ENCODE assay signal across 9 cellular contexts in the genomic region with DNA sequence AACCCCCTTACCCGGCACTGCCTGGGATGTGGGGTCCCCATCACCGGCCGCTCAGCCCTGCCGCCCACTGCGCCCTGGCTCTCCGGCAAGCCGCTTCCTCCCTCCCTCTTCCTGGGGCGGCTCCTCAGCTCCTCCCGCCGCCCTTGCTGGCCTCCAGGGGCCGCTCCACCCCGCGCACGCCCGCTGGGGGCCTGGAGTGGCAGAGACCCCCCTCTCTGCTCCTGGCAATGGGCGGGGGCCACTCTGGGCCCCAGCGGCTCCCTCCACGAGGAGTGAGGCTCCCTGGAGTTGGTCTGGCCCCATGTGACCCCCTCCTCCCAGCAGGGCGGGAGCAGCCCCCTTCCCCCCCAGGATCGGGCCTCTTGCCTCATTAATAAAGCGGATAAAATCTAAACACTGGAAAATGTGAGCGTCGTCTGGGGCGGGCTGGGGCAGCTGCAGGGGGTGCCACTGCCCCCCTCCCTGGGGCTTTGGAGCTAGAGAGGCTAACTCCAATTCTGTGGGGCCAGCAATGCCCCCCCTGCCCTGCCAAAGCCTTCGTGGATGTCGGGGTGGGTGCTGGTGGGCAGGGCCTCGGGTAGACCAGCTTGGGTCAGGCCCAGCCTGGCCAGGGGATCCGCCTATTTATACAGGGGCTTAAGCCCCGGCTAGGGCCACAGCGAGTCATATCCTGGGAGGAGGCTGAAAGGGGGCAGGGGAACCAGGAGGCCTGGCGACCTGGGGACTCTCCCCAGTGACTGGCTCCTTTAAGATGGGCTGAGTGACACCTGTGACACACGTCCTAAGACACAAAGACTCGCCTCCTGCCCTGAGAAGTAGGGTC. TPM values are rescaled to one million over a fixed set of nuclear protein-coding genes. Genes with fewer than 3 reads are reported as not detected.
DNase-seq lines count a peak whose midpoint lies in the region; ATAC-seq, FAIRE-seq and TF ChIP-seq lines count a peak whose summit lies in the region.
"Had no signal": no experiment of that assay in that cellular context is flagged by ENCODE, and none has a peak within 500 bp of the region (broad histone marks: within the 10 kb centered on the region; RNA-seq: fewer than 3 reads in every experiment).

A gene with protein sequence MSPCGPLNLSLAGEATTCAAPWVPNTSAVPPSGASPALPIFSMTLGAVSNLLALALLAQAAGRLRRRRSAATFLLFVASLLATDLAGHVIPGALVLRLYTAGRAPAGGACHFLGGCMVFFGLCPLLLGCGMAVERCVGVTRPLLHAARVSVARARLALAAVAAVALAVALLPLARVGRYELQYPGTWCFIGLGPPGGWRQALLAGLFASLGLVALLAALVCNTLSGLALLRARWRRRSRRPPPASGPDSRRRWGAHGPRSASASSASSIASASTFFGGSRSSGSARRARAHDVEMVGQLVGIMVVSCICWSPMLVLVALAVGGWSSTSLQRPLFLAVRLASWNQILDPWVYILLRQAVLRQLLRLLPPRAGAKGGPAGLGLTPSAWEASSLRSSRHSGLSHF (minus strand): TSS at position 104 of the 823 bp plus-strand sequence. CDS start 1,034 bp downstream, outside the sequence.

- no peak within 1 kb of the TSS for H3K4me2 ChIP-seq in parathyroid adenoma (ENCODE audit: low read length)

- peaks cover 11% of the 10 kb centered on the region for H3K4me1 ChIP-seq in parathyroid adenoma

- H3K79me2 ChIP-seq in parathyroid adenoma, result no peaks in the 10 kb centered on the region

- CTCF ChIA-PET in activated naive CD4-positive, alpha-beta T cell treated with anti-CD3 and anti-CD28 coated beads for 36 hours (lab: Charles Lee), result interaction anchor here (0.6 to 1.0 kb wide), 2 partner anchors 9 to 435 kb away, joined by 3 to 5 read pairs; no protein-coding TSS in a partner anchor

- no peaks in the 10 kb centered on the region for H3K9me3 ChIP-seq in parathyroid adenoma (ENCODE audit: control insufficient read depth, low read length)

- no peaks in the 10 kb centered on the region for H3K27me3 ChIP-seq in parathyroid adenoma (ENCODE audit: control insufficient read depth, insufficient read depth, low read length)

- intact Hi-C loops in activated naive CD4-positive, alpha-beta T cell treated with anti-CD3 and anti-CD28 coated beads for 36 hours (cut with micrococcal nuclease), result loop anchor here (1.0 to 2.0 kb wide), 2 partner anchors 119 to 339 kb away; partner anchors contain the start of gene ASF1B

- H3K36me3 ChIP-seq in parathyroid adenoma (ENCODE audit: control insufficient read depth, insufficient read depth, low read length), result no peaks in the 10 kb centered on the region

- H3K4me1 Mint-ChIP-seq in activated naive CD4-positive, alpha-beta T cell treated with anti-CD3 and anti-CD28 coated beads for 36 hours (ENCODE audit: low read depth), result peaks cover 31% of the 10 kb centered on the region
- peaks cover 13% of the 10 kb centered on the region for H3K4me1 Mint-ChIP-seq in endothelial cell (ENCODE audit: unreplicated experiment)

- DNase-seq in activated naive CD4-positive, alpha-beta T cell treated with anti-CD3 and anti-CD28 coated beads for 36 hours, result peak; percentile 78
- no peak for DNase-seq in activated naive CD4-positive, alpha-beta T cell (lab: John Stamatoyannopoulos, UW)
- DNase-seq in RCC 7860 (ENCODE audit: low spot score) (peak; percentile 60), endothelial cell (ENCODE audit: low spot score) (peak; percentile 63), NCI-H128 (lab: John Stamatoyannopoulos, UW; ENCODE audit: unreplicated experiment) (no peak)

- H3K27ac ChIP-seq in parathyroid adenoma, result no peak within 1 kb of the TSS

- ATAC-seq in GM21786 (IDR thresholded peaks at IDR 0.05; ENCODE audit: unreplicated experiment) (no peak), HG02763 (IDR thresholded peaks at IDR 0.05; ENCODE audit: unreplicated experiment) (no peak)

- no peak within 1 kb of the TSS for H3K27ac Mint-ChIP-seq in activated naive CD4-positive, alpha-beta T cell treated with anti-CD3 and anti-CD28 coated beads for 36 hours
- H3K27ac Mint-ChIP-seq in endothelial cell (ENCODE audit: unreplicated experiment), result peak within 1 kb of the TSS; percentile 72
- H3K27ac Mint-ChIP-seq: activated naive CD4-positive, alpha-beta T cell treated with anti-CD3 and anti-CD28 coated beads, Interleukin-2, amount 50 U/mL, for 24 hours had no signal

- H3K36me3 Mint-ChIP-seq in activated naive CD4-positive, alpha-beta T cell treated with anti-CD3 and anti-CD28 coated beads for 36 hours (ENCODE audit: low read depth), result peaks cover 3% of the 10 kb centered on the region
- H3K36me3 Mint-ChIP-seq in endothelial cell (ENCODE audit: low read depth, unreplicated experiment), result peaks cover 19% of the 10 kb centered on the region
- H3K36me3 Mint-ChIP-seq: activated naive CD4-positive, alpha-beta T cell treated with anti-CD3 and anti-CD28 coated beads, Interleukin-2, amount 50 U/mL, for 24 hours had no signal

- H3K27me3 Mint-ChIP-seq in activated naive CD4-positive, alpha-beta T cell treated with anti-CD3 and anti-CD28 coated beads for 36 hours (ENCODE audit: low read depth), result peaks cover 19% of the 10 kb centered on the region
- peaks cover 36% of the 10 kb centered on the region for H3K27me3 Mint-ChIP-seq in endothelial cell (ENCODE audit: unreplicated experiment)

- no peak for TF ChIP-seq CTCF in endothelial cell (IDR thresholded peaks at IDR 0.05; ENCODE audit: unreplicated experiment)
- peak; percentile 31 for TF ChIP-seq CTCF in parathyroid adenoma (IDR thresholded peaks at IDR 0.05)

- H3K9me3 Mint-ChIP-seq in activated naive CD4-positive, alpha-beta T cell treated with anti-CD3 and anti-CD28 coated beads for 36 hours, result no peaks in the 10 kb centered on the region
- no peaks in the 10 kb centered on the region for H3K9me3 Mint-ChIP-seq in endothelial cell (ENCODE audit: unreplicated experiment)
- H3K9me3 Mint-ChIP-seq: activated naive CD4-positive, alpha-beta T cell treated with anti-CD3 and anti-CD28 coated beads, Interleukin-2, amount 50 U/mL, for 24 hours had no signal

- FAIRE-seq in RCC 7860 (lab: Jason Lieb, UNC), result no peak

- no peak within 1 kb of the TSS for H3K4me3 Mint-ChIP-seq in activated naive CD4-positive, alpha-beta T cell treated with anti-CD3 and anti-CD28 coated beads for 36 hours
- peak within 1 kb of the TSS; percentile 57 for H3K4me3 Mint-ChIP-seq in endothelial cell (ENCODE audit: unreplicated experiment)
- H3K4me3 Mint-ChIP-seq: activated naive CD4-positive, alpha-beta T cell treated with anti-CD3 and anti-CD28 coated beads, Interleukin-2, amount 50 U/mL, for 24 hours had no signal

- H3K4me3 ChIP-seq in parathyroid adenoma (ENCODE audit: low read depth, low read length), result no peak within 1 kb of the TSS

- no peak within 1 kb of the TSS for H3K9ac ChIP-seq in parathyroid adenoma

- H2AFZ ChIP-seq in parathyroid adenoma, result no peak within 1 kb of the TSS

RNA-seq across cellular contexts. Expression of the gene that starts here (rescaled TPM):
- not detected for total RNA-seq in activated naive CD4-positive, alpha-beta T cell treated with anti-CD3 and anti-CD28 coated beads for 36 hours
- total RNA-seq in endothelial cell (ENCODE audit: unreplicated experiment), result 0.31 TPM

Comparison
In these comparisons a context has a peak if more than half of its experiments do, and no peak if none do; other contexts are left out.
1. Peak in DNase-seq in activated naive CD4-positive, alpha-beta T cell treated with anti-CD3 and anti-CD28 coated beads for 36 hours; RNA of the gene not detected or under 1 TPM.
2. Peak in DNase-seq in endothelial cell; RNA of the gene not detected or under 1 TPM.